1 cellular context compared by ENCODE assay signal in the genomic region with DNA sequence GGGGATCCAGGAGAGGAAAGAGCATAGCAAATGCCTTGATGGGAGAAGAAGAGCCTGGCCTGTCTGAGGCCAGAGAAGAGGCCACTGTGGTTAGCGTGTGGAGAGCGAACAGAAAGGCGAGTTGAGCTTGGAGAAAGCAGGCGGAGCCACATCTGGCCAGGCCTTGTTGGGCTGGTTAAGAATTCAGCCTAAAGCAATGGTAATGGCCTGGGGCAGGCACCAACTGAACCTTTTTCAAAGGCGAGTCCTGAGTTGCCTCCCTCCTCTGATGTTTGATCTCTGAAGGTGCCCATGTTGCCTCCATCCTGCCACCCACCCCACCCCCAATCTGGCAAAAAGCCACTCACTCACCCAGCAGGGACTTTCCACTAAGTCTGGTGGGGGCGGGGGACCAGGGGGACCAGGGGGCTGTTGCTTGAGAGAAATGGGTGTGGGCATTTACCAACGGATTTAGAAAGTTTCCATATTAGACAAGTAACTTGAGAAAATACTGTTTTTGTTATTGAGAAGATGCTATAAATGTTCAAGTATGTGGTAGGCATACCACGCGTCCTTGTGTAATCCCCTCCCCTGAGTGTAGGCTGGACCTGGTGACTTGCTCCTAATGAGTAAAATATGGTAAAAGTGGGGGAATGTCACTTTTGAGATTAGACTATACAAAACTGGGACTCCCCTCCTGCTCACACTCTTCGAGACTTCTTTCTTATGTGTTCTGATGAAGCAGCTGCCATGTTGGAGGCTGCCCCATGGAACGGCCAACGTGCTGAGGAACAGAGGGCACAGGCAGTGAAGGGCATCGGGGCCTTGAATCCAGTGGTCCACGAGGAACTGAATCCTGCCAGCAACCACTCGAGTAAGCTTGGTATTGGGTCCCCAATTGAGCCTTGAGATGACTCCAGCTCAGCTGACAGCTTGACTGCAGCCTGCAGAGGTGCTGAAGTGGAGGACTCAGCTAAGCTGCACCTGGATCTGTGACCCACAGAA.
TF ChIP-seq lines count a peak whose summit lies in the region.

No MANE protein-coding gene starts in this region.

TF ChIP-seq in GM12878, 131 proteins besides CTCF, POLR2A, EP300 and RAD21 (continued from another document and continues in another):
- TF ChIP-seq, protein P1, sequence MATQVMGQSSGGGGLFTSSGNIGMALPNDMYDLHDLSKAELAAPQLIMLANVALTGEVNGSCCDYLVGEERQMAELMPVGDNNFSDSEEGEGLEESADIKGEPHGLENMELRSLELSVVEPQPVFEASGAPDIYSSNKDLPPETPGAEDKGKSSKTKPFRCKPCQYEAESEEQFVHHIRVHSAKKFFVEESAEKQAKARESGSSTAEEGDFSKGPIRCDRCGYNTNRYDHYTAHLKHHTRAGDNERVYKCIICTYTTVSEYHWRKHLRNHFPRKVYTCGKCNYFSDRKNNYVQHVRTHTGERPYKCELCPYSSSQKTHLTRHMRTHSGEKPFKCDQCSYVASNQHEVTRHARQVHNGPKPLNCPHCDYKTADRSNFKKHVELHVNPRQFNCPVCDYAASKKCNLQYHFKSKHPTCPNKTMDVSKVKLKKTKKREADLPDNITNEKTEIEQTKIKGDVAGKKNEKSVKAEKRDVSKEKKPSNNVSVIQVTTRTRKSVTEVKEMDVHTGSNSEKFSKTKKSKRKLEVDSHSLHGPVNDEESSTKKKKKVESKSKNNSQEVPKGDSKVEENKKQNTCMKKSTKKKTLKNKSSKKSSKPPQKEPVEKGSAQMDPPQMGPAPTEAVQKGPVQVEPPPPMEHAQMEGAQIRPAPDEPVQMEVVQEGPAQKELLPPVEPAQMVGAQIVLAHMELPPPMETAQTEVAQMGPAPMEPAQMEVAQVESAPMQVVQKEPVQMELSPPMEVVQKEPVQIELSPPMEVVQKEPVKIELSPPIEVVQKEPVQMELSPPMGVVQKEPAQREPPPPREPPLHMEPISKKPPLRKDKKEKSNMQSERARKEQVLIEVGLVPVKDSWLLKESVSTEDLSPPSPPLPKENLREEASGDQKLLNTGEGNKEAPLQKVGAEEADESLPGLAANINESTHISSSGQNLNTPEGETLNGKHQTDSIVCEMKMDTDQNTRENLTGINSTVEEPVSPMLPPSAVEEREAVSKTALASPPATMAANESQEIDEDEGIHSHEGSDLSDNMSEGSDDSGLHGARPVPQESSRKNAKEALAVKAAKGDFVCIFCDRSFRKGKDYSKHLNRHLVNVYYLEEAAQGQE (IDR thresholded peaks at IDR 0.05; ENCODE audit: low read depth, low read length) = peak; percentile 36; the same call in 1 of the 2 replicates
- TF ChIP-seq MTA3 (IDR thresholded peaks at IDR 0.05; ENCODE audit: borderline replicate concordance, low read length) = no peak
- TF ChIP-seq WRNIP1 (IDR thresholded peaks at IDR 0.05; ENCODE audit: borderline replicate concordance, low read depth, low read length) = no peak
- TF ChIP-seq SPI1 (IDR thresholded peaks at IDR 0.05; ENCODE audit: borderline replicate concordance, insufficient read depth, low read depth, low read length) = no peak
- TF ChIP-seq, protein P2, sequence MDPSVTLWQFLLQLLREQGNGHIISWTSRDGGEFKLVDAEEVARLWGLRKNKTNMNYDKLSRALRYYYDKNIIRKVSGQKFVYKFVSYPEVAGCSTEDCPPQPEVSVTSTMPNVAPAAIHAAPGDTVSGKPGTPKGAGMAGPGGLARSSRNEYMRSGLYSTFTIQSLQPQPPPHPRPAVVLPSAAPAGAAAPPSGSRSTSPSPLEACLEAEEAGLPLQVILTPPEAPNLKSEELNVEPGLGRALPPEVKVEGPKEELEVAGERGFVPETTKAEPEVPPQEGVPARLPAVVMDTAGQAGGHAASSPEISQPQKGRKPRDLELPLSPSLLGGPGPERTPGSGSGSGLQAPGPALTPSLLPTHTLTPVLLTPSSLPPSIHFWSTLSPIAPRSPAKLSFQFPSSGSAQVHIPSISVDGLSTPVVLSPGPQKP (IDR thresholded peaks at IDR 0.05; ENCODE audit: low read depth, low read length) = no peak
- TF ChIP-seq, protein P3, sequence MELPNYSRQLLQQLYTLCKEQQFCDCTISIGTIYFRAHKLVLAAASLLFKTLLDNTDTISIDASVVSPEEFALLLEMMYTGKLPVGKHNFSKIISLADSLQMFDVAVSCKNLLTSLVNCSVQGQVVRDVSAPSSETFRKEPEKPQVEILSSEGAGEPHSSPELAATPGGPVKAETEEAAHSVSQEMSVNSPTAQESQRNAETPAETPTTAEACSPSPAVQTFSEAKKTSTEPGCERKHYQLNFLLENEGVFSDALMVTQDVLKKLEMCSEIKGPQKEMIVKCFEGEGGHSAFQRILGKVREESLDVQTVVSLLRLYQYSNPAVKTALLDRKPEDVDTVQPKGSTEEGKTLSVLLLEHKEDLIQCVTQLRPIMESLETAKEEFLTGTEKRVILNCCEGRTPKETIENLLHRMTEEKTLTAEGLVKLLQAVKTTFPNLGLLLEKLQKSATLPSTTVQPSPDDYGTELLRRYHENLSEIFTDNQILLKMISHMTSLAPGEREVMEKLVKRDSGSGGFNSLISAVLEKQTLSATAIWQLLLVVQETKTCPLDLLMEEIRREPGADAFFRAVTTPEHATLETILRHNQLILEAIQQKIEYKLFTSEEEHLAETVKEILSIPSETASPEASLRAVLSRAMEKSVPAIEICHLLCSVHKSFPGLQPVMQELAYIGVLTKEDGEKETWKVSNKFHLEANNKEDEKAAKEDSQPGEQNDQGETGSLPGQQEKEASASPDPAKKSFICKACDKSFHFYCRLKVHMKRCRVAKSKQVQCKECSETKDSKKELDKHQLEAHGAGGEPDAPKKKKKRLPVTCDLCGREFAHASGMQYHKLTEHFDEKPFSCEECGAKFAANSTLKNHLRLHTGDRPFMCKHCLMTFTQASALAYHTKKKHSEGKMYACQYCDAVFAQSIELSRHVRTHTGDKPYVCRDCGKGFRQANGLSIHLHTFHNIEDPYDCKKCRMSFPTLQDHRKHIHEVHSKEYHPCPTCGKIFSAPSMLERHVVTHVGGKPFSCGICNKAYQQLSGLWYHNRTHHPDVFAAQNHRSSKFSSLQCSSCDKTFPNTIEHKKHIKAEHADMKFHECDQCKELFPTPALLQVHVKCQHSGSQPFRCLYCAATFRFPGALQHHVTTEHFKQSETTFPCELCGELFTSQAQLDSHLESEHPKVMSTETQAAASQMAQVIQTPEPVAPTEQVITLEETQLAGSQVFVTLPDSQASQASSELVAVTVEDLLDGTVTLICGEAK (IDR thresholded peaks at IDR 0.05; ENCODE audit: borderline replicate concordance) = no peak
- TF ChIP-seq, protein P4, sequence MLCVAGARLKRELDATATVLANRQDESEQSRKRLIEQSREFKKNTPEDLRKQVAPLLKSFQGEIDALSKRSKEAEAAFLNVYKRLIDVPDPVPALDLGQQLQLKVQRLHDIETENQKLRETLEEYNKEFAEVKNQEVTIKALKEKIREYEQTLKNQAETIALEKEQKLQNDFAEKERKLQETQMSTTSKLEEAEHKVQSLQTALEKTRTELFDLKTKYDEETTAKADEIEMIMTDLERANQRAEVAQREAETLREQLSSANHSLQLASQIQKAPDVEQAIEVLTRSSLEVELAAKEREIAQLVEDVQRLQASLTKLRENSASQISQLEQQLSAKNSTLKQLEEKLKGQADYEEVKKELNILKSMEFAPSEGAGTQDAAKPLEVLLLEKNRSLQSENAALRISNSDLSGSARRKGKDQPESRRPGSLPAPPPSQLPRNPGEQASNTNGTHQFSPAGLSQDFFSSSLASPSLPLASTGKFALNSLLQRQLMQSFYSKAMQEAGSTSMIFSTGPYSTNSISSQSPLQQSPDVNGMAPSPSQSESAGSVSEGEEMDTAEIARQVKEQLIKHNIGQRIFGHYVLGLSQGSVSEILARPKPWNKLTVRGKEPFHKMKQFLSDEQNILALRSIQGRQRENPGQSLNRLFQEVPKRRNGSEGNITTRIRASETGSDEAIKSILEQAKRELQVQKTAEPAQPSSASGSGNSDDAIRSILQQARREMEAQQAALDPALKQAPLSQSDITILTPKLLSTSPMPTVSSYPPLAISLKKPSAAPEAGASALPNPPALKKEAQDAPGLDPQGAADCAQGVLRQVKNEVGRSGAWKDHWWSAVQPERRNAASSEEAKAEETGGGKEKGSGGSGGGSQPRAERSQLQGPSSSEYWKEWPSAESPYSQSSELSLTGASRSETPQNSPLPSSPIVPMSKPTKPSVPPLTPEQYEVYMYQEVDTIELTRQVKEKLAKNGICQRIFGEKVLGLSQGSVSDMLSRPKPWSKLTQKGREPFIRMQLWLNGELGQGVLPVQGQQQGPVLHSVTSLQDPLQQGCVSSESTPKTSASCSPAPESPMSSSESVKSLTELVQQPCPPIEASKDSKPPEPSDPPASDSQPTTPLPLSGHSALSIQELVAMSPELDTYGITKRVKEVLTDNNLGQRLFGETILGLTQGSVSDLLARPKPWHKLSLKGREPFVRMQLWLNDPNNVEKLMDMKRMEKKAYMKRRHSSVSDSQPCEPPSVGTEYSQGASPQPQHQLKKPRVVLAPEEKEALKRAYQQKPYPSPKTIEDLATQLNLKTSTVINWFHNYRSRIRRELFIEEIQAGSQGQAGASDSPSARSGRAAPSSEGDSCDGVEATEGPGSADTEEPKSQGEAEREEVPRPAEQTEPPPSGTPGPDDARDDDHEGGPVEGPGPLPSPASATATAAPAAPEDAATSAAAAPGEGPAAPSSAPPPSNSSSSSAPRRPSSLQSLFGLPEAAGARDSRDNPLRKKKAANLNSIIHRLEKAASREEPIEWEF (IDR thresholded peaks at IDR 0.05; ENCODE audit: insufficient replicate concordance, low read depth, low read length) = no peak
- TF ChIP-seq MXI1 (IDR thresholded peaks at IDR 0.05; ENCODE audit: low read depth, low read length) = peak; percentile 42; the same call in 1 of the 2 replicates
- TF ChIP-seq PAX5 (IDR thresholded peaks at IDR 0.05; ENCODE audit: borderline replicate concordance, low read depth, low read length) = no peak
- TF ChIP-seq CREM (IDR thresholded peaks at IDR 0.05; ENCODE audit: low read depth) = no peak; the same call in none of the 2 replicates
- TF ChIP-seq, protein P5, sequence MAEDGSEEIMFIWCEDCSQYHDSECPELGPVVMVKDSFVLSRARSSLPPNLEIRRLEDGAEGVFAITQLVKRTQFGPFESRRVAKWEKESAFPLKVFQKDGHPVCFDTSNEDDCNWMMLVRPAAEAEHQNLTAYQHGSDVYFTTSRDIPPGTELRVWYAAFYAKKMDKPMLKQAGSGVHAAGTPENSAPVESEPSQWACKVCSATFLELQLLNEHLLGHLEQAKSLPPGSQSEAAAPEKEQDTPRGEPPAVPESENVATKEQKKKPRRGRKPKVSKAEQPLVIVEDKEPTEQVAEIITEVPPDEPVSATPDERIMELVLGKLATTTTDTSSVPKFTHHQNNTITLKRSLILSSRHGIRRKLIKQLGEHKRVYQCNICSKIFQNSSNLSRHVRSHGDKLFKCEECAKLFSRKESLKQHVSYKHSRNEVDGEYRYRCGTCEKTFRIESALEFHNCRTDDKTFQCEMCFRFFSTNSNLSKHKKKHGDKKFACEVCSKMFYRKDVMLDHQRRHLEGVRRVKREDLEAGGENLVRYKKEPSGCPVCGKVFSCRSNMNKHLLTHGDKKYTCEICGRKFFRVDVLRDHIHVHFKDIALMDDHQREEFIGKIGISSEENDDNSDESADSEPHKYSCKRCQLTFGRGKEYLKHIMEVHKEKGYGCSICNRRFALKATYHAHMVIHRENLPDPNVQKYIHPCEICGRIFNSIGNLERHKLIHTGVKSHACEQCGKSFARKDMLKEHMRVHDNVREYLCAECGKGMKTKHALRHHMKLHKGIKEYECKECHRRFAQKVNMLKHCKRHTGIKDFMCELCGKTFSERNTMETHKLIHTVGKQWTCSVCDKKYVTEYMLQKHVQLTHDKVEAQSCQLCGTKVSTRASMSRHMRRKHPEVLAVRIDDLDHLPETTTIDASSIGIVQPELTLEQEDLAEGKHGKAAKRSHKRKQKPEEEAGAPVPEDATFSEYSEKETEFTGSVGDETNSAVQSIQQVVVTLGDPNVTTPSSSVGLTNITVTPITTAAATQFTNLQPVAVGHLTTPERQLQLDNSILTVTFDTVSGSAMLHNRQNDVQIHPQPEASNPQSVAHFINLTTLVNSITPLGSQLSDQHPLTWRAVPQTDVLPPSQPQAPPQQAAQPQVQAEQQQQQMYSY (CRISPR knock-in tag; IDR thresholded peaks at IDR 0.05) = no peak
- TF ChIP-seq SMARCA5 (IDR thresholded peaks at IDR 0.05) = no peak; the same call in 1 of the 2 replicates
- TF ChIP-seq, protein P6, sequence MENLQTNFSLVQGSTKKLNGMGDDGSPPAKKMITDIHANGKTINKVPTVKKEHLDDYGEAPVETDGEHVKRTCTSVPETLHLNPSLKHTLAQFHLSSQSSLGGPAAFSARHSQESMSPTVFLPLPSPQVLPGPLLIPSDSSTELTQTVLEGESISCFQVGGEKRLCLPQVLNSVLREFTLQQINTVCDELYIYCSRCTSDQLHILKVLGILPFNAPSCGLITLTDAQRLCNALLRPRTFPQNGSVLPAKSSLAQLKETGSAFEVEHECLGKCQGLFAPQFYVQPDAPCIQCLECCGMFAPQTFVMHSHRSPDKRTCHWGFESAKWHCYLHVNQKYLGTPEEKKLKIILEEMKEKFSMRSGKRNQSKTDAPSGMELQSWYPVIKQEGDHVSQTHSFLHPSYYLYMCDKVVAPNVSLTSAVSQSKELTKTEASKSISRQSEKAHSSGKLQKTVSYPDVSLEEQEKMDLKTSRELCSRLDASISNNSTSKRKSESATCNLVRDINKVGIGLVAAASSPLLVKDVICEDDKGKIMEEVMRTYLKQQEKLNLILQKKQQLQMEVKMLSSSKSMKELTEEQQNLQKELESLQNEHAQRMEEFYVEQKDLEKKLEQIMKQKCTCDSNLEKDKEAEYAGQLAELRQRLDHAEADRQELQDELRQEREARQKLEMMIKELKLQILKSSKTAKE (IDR thresholded peaks at IDR 0.05; ENCODE audit: low read depth, poor library complexity, severe bottlenecking) = peak; percentile 59
- TF ChIP-seq KAT2A (conservative IDR thresholded peaks at IDR 0.05; ENCODE audit: control insufficient read depth, low read depth, low read length) = no peak
- no peak for TF ChIP-seq SIX5 (IDR thresholded peaks at IDR 0.05; ENCODE audit: low read depth, low read length, severe bottlenecking)
- TF ChIP-seq EZH2 (IDR thresholded peaks at IDR 0.05; ENCODE audit: borderline replicate concordance, control insufficient read depth, low read depth, low read length) = no peak
- 0 out of 2 replicates have a peak, but pooled peaks have one; percentile 66 for TF ChIP-seq MEF2A (IDR thresholded peaks at IDR 0.05; ENCODE audit: insufficient read depth, low read depth, low read length)
- peak; percentile 33; the same call in 1 of the 2 replicates for TF ChIP-seq DPF2 (IDR thresholded peaks at IDR 0.05)
- peak; percentile 53; the same call in 1 of the 2 replicates for TF ChIP-seq ZNF217 (IDR thresholded peaks at IDR 0.05)
- peak; percentile 54; the same call in 1 of the 2 replicates for TF ChIP-seq RFX5 (IDR thresholded peaks at IDR 0.05; ENCODE audit: low read depth, low read length)
- TF ChIP-seq YBX1 (IDR thresholded peaks at IDR 0.05) = no peak
- TF ChIP-seq ZNF274 (IDR thresholded peaks at IDR 0.05; ENCODE audit: insufficient read depth, insufficient read length) = no peak
- TF ChIP-seq RCOR1 (conservative IDR thresholded peaks at IDR 0.05; ENCODE audit: low read depth, low read length) = no peak
- TF ChIP-seq BACH1 (IDR thresholded peaks at IDR 0.05; ENCODE audit: borderline replicate concordance) = 0 out of 2 replicates have a peak, but pooled peaks have one; percentile 32
- TF ChIP-seq SMC3 (IDR thresholded peaks at IDR 0.05; ENCODE audit: borderline replicate concordance, low read length) = no peak
- TF ChIP-seq HDAC2 (IDR thresholded peaks at IDR 0.05) = no peak
- TF ChIP-seq SMAD1 (IDR thresholded peaks at IDR 0.05; ENCODE audit: low read depth, partially characterized antibody) = peak; percentile 70
